ENCODE assay signal across 24 cellular contexts in the genomic region with DNA sequence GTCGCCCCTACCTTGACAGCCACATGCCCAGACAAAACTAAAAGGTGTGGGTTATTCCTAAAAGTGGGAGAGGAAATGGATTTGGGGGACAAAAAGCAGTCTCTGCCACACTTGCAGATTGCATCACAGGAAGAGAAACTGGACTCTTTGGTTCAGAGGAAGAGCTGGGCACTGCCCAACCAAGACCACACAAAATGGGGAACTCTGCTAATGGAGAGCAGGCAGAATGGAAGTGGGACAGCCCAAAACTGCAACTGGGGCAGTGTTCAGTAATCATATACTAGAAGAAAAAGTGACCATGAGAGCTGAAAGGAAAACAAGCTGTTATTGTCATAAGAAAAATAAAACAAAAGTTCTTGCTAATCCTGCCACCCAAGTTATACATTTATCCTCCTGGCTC.
"Had no signal": no experiment of that assay in that cellular context is flagged by ENCODE, and none has a peak within 500 bp of the region (broad histone marks: within the 10 kb centered on the region; RNA-seq: fewer than 3 reads in every experiment).

No MANE protein-coding gene starts in this region.

- H3K9me3 ChIP-seq: esophagus squamous epithelium, prostate gland, right atrium auricular region, sigmoid colon, thyroid gland had no signal

- H3K36me3 ChIP-seq: esophagus squamous epithelium, heart right ventricle, neural progenitor cell, prostate gland, right atrium auricular region, sigmoid colon, stomach, thyroid gland had no signal

- H3K27me3 ChIP-seq: heart right ventricle, neural progenitor cell, right atrium auricular region, sigmoid colon, stomach, thyroid gland had no signal

- H3K27ac ChIP-seq: coronary artery, esophagus squamous epithelium, neural progenitor cell, parathyroid adenoma, prostate gland, right atrium auricular region, sigmoid colon, stomach, thyroid gland had no signal

- ATAC-seq: effector memory CD8-positive, alpha-beta T cell; naive thymus-derived CD4-positive, alpha-beta T cell; stimulated activated effector memory CD8-positive, alpha-beta T cell treated with anti-CD3 and anti-CD28 coated beads, Interleukin-12 subunit alpha, Interleukin-12 subunit beta, amount 100 ng/mL, for 72 hours had no signal

- DNase-seq: effector memory CD8-positive, alpha-beta T cell; erythroblast; esophagus squamous epithelium; foreskin melanocyte; glutamatergic neuron; heart right ventricle; hippocampal formation; left cardiac atrium; mesendoderm; midbrain; naive thymus-derived CD4-positive, alpha-beta T cell; sigmoid colon; stimulated activated CD4-positive, alpha-beta T cell treated with anti-CD3 and anti-CD28 coated beads, Interleukin-2, amount 100 ng/mL, for 24 hours; stimulated activated CD4-positive, alpha-beta T cell treated with anti-CD3 and anti-CD28 coated beads, Interleukin-4, amount 100 ng/mL, for 24 hours; stimulated activated naive CD4-positive, alpha-beta T cell treated with Interleukin-2 at 50 U/mL for 16 hours; stomach; thyroid gland; trophoblast cell had no signal

- H3K4me3 ChIP-seq: coronary artery, esophagus squamous epithelium, heart right ventricle, neural progenitor cell, prostate gland, right atrium auricular region, sigmoid colon, stomach, thyroid gland had no signal

- H3K4me1 ChIP-seq: esophagus squamous epithelium, neural progenitor cell, parathyroid adenoma, prostate gland, stomach had no signal
